28 cellular contexts compared by ENCODE assay signal in the genomic region with DNA sequence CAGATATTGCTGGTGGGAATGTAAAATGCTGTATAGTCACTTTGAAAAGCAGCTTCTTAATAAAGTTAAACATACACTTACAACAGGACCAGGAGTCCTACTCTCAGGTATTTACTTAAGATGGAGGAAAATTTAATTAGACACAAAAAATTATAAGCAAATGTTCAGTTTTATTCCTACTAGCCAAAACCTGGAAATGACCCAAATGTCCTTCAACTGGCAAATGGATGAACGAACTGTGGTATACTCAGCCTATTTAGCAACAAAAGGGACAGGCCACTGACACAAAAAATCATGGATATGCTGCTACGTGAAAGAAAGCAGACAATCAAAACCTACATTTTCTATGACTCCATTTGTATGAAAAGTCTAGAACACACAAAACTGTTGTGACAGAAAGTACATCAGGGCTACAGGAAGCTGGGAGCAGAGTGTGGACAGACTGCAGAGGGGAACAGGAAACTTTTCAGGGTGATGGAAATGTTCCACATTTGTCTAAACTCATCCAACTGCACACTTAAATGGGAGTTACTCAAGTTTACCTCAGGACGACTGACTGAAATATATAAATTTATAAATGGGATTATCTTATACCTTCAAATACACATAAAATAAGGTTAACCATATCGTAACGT. TPM values are rescaled to one million over a fixed set of nuclear protein-coding genes. Genes with fewer than 3 reads are reported as not detected.
A peak's percentile ranks its signal among the peaks of the same experiment; 100 is the strongest.
DNase-seq lines count a peak whose midpoint lies in the region; ATAC-seq and TF ChIP-seq lines count a peak whose summit lies in the region.
"Had no signal": no experiment of that assay in that cellular context is flagged by ENCODE, and none has a peak within 500 bp of the region (broad histone marks: within the 10 kb centered on the region; RNA-seq: fewer than 3 reads in every experiment).

No MANE protein-coding gene starts in this region.

- H4K20me1 ChIP-seq in OCI-LY1 (ENCODE audit: insufficient read depth, low read length), result no peaks in the 10 kb centered on the region

- POLR2A ChIA-PET in activated CD4-positive, alpha-beta memory T cell treated with anti-CD3 and anti-CD28 coated beads, Interleukin-2, amount 10 ng/mL, durations not matched to agents 7 days and 5 days (lab: Charles Lee), result no interaction called here

- peaks cover 5% of the 10 kb centered on the region for H3K9me3 Mint-ChIP-seq in activated T-cell treated with anti-CD3 and anti-CD28 coated beads, Interleukin-2, amount 50 U/mL, for 24 hours
- H3K9me3 Mint-ChIP-seq in neural crest cell, result peaks cover 4% of the 10 kb centered on the region
- H3K9me3 Mint-ChIP-seq in activated CD4-positive, alpha-beta memory T cell treated with anti-CD3 and anti-CD28 coated beads, Interleukin-2, amount 10 ng/mL, durations not matched to agents 7 days and 5 days, result peaks cover 5% of the 10 kb centered on the region

- peaks cover 36% of the 10 kb centered on the region for H3K4me1 Mint-ChIP-seq in activated T-cell treated with anti-CD3 and anti-CD28 coated beads, Interleukin-2, amount 50 U/mL, for 24 hours (ENCODE audit: low read depth)
- H3K4me1 Mint-ChIP-seq in neural crest cell, result peaks cover 11% of the 10 kb centered on the region
- peaks cover 10% of the 10 kb centered on the region for H3K4me1 Mint-ChIP-seq in activated CD4-positive, alpha-beta memory T cell treated with anti-CD3 and anti-CD28 coated beads, Interleukin-2, amount 10 ng/mL, durations not matched to agents 7 days and 5 days
- H3K4me1 Mint-ChIP-seq: activated naive CD8-positive, alpha-beta T cell treated with anti-CD3 and anti-CD28 coated beads, Interleukin-2, amount 10 ng/mL, durations not matched to agents 7 days and 5 days had no signal

- H3K27ac Mint-ChIP-seq in activated T-cell treated with anti-CD3 and anti-CD28 coated beads, Interleukin-2, amount 50 U/mL, for 24 hours, result peak overlapping the region; percentile 77
- peak overlapping the region; percentile 67 for H3K27ac Mint-ChIP-seq in neural crest cell (ENCODE audit: unreplicated experiment)
- H3K27ac Mint-ChIP-seq in activated CD4-positive, alpha-beta memory T cell treated with anti-CD3 and anti-CD28 coated beads, Interleukin-2, amount 10 ng/mL, durations not matched to agents 7 days and 5 days, result no peak overlapping the region
- H3K27ac Mint-ChIP-seq: activated naive CD8-positive, alpha-beta T cell treated with anti-CD3 and anti-CD28 coated beads, Interleukin-2, amount 10 ng/mL, durations not matched to agents 7 days and 5 days; activated T-helper 2 cell treated with anti-CD3 and anti-CD28 coated beads, Interferon-gamma antibody, Interleukin-2, Interleukin-4, amounts not matched to agents 10 μg/mL and 5 μg/mL and 100 μg/mL, durations not matched to agents 14 hours and 24 hours and 36 hours; naive B cell had no signal

- H3K4me3 ChIP-seq in OCI-LY1 (ENCODE audit: low read depth, low read length, poor library complexity, severe bottlenecking), result no peak overlapping the region
- H3K4me3 ChIP-seq: A549, dorsolateral prefrontal cortex, left ventricle myocardium inferior, psoas muscle, stomach, thyroid gland, vagina had no signal

- H3K9ac ChIP-seq in OCI-LY1 (ENCODE audit: low read length), result no peak overlapping the region

- no peaks in the 10 kb centered on the region for H3K9me2 ChIP-seq in OCI-LY1 (ENCODE audit: low read depth, low read length)

- H3K36me3 Mint-ChIP-seq in activated T-cell treated with anti-CD3 and anti-CD28 coated beads, Interleukin-2, amount 50 U/mL, for 24 hours (ENCODE audit: low read depth), result peaks cover 56% of the 10 kb centered on the region
- H3K36me3 Mint-ChIP-seq in neural crest cell (ENCODE audit: low read depth), result peaks cover 18% of the 10 kb centered on the region
- H3K36me3 Mint-ChIP-seq in activated CD4-positive, alpha-beta memory T cell treated with anti-CD3 and anti-CD28 coated beads, Interleukin-2, amount 10 ng/mL, durations not matched to agents 7 days and 5 days (ENCODE audit: low read depth), result peaks cover 11% of the 10 kb centered on the region

- no peak for DNase-seq in activated T-cell treated with anti-CD3 and anti-CD28 coated beads, Interleukin-2, amount 50 U/mL, for 24 hours
- no peak for DNase-seq in activated T-cell treated with anti-CD3 and anti-CD28 coated beads, Interleukin-2, amount 50 U/mL, for 48 hours
- peak; percentile 30 for DNase-seq in dermis blood vessel endothelial cell
- no peak for DNase-seq in neural crest cell (ENCODE audit: low read depth, low spot score)
- no peak for DNase-seq in HCEC 1CT
- no peak for DNase-seq in activated CD4-positive, alpha-beta memory T cell treated with anti-CD3 and anti-CD28 coated beads, Interleukin-2, amount 10 ng/mL, durations not matched to agents 7 days and 5 days
- DNase-seq: activated CD4-positive, CD25-positive, alpha-beta regulatory T cell; activated CD8-positive, alpha-beta memory T cell treated with anti-CD3 and anti-CD28 coated beads, Interleukin-2, amount 50 U/mL, for 4 hours; activated naive CD8-positive, alpha-beta T cell treated with anti-CD3 and anti-CD28 coated beads, Interleukin-2, amount 10 ng/mL, durations not matched to agents 7 days and 5 days; central memory CD4-positive, alpha-beta T cell; DMS79 treated with DMSO at 0.1 percent for 48 hours; dorsolateral prefrontal cortex; Karpas-422; left ventricle myocardium inferior; naive B cell; NCI-H146; nucleus accumbens; PC-3; psoas muscle; stomach; SW 1271; thyroid gland had no signal

- H3K27me3 ChIP-seq in OCI-LY1 (ENCODE audit: insufficient read depth, low read length), result no peaks in the 10 kb centered on the region
- H3K27me3 ChIP-seq: dorsolateral prefrontal cortex, stomach, thyroid gland, vagina had no signal

- no peaks in the 10 kb centered on the region for H3K27me3 Mint-ChIP-seq in activated T-cell treated with anti-CD3 and anti-CD28 coated beads, Interleukin-2, amount 50 U/mL, for 24 hours
- H3K27me3 Mint-ChIP-seq in neural crest cell (ENCODE audit: low read depth), result no peaks in the 10 kb centered on the region
- H3K27me3 Mint-ChIP-seq in activated CD4-positive, alpha-beta memory T cell treated with anti-CD3 and anti-CD28 coated beads, Interleukin-2, amount 10 ng/mL, durations not matched to agents 7 days and 5 days, result no peaks in the 10 kb centered on the region
- H3K27me3 Mint-ChIP-seq: activated naive CD8-positive, alpha-beta T cell treated with anti-CD3 and anti-CD28 coated beads, Interleukin-2, amount 10 ng/mL, durations not matched to agents 7 days and 5 days; naive B cell had no signal

- no peak overlapping the region for H3K4me2 ChIP-seq in OCI-LY1 (ENCODE audit: low read length)
- H3K4me2 ChIP-seq: A549 had no signal

- peaks cover 30% of the 10 kb centered on the region for H3K36me3 ChIP-seq in OCI-LY1 (ENCODE audit: insufficient read depth, low read length)
- H3K36me3 ChIP-seq: thyroid gland, vagina had no signal

- no peak overlapping the region for H2AFZ ChIP-seq in OCI-LY1 (ENCODE audit: low read length)

- H3F3A ChIP-seq in OCI-LY1 (ENCODE audit: insufficient read depth, low read length), result no peaks in the 10 kb centered on the region

- H3K79me2 ChIP-seq in OCI-LY1 (ENCODE audit: insufficient read depth, low read length), result no peaks in the 10 kb centered on the region

- no peak for TF ChIP-seq CTCF in OCI-LY1 (IDR thresholded peaks at IDR 0.05; ENCODE audit: low read length)
- no peak for TF ChIP-seq CTCF in neural crest cell (conservative IDR thresholded peaks at IDR 0.05)

- CTCF ChIA-PET in activated CD4-positive, alpha-beta memory T cell treated with anti-CD3 and anti-CD28 coated beads, Interleukin-2, amount 10 ng/mL, durations not matched to agents 7 days and 5 days (lab: Charles Lee), result interaction anchor here (1.4 kb wide), 1 partner anchor 34 kb away, joined by 3 read pairs; no protein-coding TSS in a partner anchor

- H3K4me1 ChIP-seq in OCI-LY1 (ENCODE audit: insufficient read depth, low read length, severe bottlenecking), result peaks cover 13% of the 10 kb centered on the region
- H3K4me1 ChIP-seq: A549, psoas muscle, thyroid gland, vagina had no signal

- no peak for ATAC-seq in GM19467 (IDR thresholded peaks at IDR 0.05; ENCODE audit: unreplicated experiment)
- ATAC-seq: A549, PC-3, psoas muscle, Right ventricle myocardium inferior had no signal

- H3K9me3 ChIP-seq in OCI-LY1 (ENCODE audit: low read length), result peaks cover 6% of the 10 kb centered on the region; the same call in 1 of the 2 replicates
- H3K9me3 ChIP-seq: A549, psoas muscle, stomach, thyroid gland, vagina had no signal

- peak overlapping the region; percentile 19 for H3K27ac ChIP-seq in OCI-LY1 (ENCODE audit: low read depth, low read length, poor library complexity, severe bottlenecking)
- H3K27ac ChIP-seq: A549, left ventricle myocardium inferior, psoas muscle, stomach, thyroid gland, vagina had no signal

- no peak overlapping the region for H3K4me3 Mint-ChIP-seq in activated T-cell treated with anti-CD3 and anti-CD28 coated beads, Interleukin-2, amount 50 U/mL, for 24 hours
- no peak overlapping the region for H3K4me3 Mint-ChIP-seq in neural crest cell
- no peak overlapping the region for H3K4me3 Mint-ChIP-seq in activated CD4-positive, alpha-beta memory T cell treated with anti-CD3 and anti-CD28 coated beads, Interleukin-2, amount 10 ng/mL, durations not matched to agents 7 days and 5 days
- H3K4me3 Mint-ChIP-seq: activated naive CD8-positive, alpha-beta T cell treated with anti-CD3 and anti-CD28 coated beads, Interleukin-2, amount 10 ng/mL, durations not matched to agents 7 days and 5 days; naive B cell had no signal

RNA-seq across cellular contexts. Expression of a gene that starts 49.3 kb away (rescaled TPM):
- 3.9 and 5.1 TPM in 2 replicates for total RNA-seq in dermis blood vessel endothelial cell
- 24.7 and 26.9 TPM in 2 replicates for total RNA-seq in neural crest cell
- total RNA-seq in activated CD4-positive, alpha-beta memory T cell treated with anti-CD3 and anti-CD28 coated beads, Interleukin-2, amount 10 ng/mL, durations not matched to agents 7 days and 5 days, result 10 to 100 TPM; 29.1 to 29.9 TPM
